13 cellular contexts compared by ENCODE assay signal in genomic region chr2:143477724-143478443, GRCh38.
A peak's percentile ranks its signal among the peaks of the same experiment; 100 is the strongest.
DNase-seq lines count a peak whose midpoint lies in the region; ATAC-seq and TF ChIP-seq lines count a peak whose summit lies in the region.
"Had no signal": no experiment of that assay in that cellular context is flagged by ENCODE, and none has a peak within 500 bp of the region (broad histone marks: within the 10 kb centered on the region; RNA-seq: fewer than 3 reads in every experiment).

No MANE protein-coding gene starts in this region.

- H3K27ac ChIP-seq in CD8-positive, alpha-beta memory T cell (ENCODE audit: low read depth, low read length), result no peak overlapping the region
- no peak overlapping the region for H3K27ac ChIP-seq in IMR-90 (ENCODE audit: insufficient read depth, low read length)
- H3K27ac ChIP-seq: BLaER1, dorsolateral prefrontal cortex had no signal

- BruUV-seq in IMR-90 (replicated peaks; lab: Mats Ljungman, UMichigan), result no TSS peak

- H2BK20ac ChIP-seq in IMR-90 (ENCODE audit: low read depth, low read length), result peak overlapping the region; percentile 51

- no peaks in the 10 kb centered on the region for H3K36me3 ChIP-seq in CD8-positive, alpha-beta memory T cell (ENCODE audit: insufficient read depth, low read length)
- H3K36me3 ChIP-seq in IMR-90 (ENCODE audit: control insufficient read depth, insufficient read depth, low read length), result no peaks in the 10 kb centered on the region
- H3K36me3 ChIP-seq: BLaER1 had no signal

- no peak overlapping the region for H3K56ac ChIP-seq in IMR-90 (ENCODE audit: extremely low read depth, insufficient read depth, low read length)

- in situ Hi-C loops in IMR-90 (cut with MboI; ENCODE audit: low sequenced_read_pairs), result no loop called here

- no peak overlapping the region for H2AK9ac ChIP-seq in IMR-90 (replicated peaks; ENCODE audit: low read depth, low read length, poor library complexity)

- H2AFZ ChIP-seq in IMR-90 (replicated peaks; ENCODE audit: low read length, poor library complexity), result no peak overlapping the region

- no peaks in the 10 kb centered on the region for H3K27me3 ChIP-seq in CD8-positive, alpha-beta memory T cell (ENCODE audit: insufficient read depth, low read length, poor library complexity, severe bottlenecking)
- H3K27me3 ChIP-seq in IMR-90 (ENCODE audit: control insufficient read depth, insufficient read depth, low read length), result no peaks in the 10 kb centered on the region
- H3K27me3 ChIP-seq: BLaER1, dorsolateral prefrontal cortex had no signal

- no CpG with 5 or more reads among the region's 1 CpG for WGBS in IMR-90 (ENCODE audit: extremely low coverage in 2 of 2, insufficient read length in 1 of 2), 2 experiments

- no peaks in the 10 kb centered on the region for H3K79me1 ChIP-seq in IMR-90 (ENCODE audit: low read depth in 1 of 2, low read length in 2 of 2)

- H2AK5ac ChIP-seq in IMR-90 (ENCODE audit: low read depth, low read length), result peak overlapping the region; percentile 49; the same call in 1 of the 2 replicates

- intact Hi-C loops in IMR-90 (cut with micrococcal nuclease), result no loop called here

- H2BK120ac ChIP-seq in IMR-90 (ENCODE audit: low read depth, low read length), result peak overlapping the region; percentile 32; the same call in 1 of the 2 replicates

- no peak for DNase-seq in CD8-positive, alpha-beta memory T cell
- DNase-seq in IMR-90 (no peak), medulla oblongata (ENCODE audit: extremely low spot score) (peak; percentile 6), 8988T (no peak), NCI-H146 treated with DMSO at 0.1 percent for 48 hours (lab: John Stamatoyannopoulos, UW; ENCODE audit: unreplicated experiment) (no peak), NCI-H748 treated with DMSO at 0.1 percent for 48 hours (lab: John Stamatoyannopoulos, UW) (no peak)
- no peak for DNase-seq in stimulated activated CD8-positive, alpha-beta memory T cell treated with anti-CD3 and anti-CD28 coated beads, Interleukin-4, amount 100 ng/mL, for 48 hours
- DNase-seq: aorta, dorsolateral prefrontal cortex, immature natural killer cell, NCI-H1105 had no signal

- no peak overlapping the region for H3K4me2 ChIP-seq in IMR-90 (ENCODE audit: low read depth, low read length)
- H3K4me2 ChIP-seq: BLaER1 had no signal

- H4K20me1 ChIP-seq in IMR-90 (ENCODE audit: insufficient read depth, low read length), result no peaks in the 10 kb centered on the region
- H4K20me1 ChIP-seq: BLaER1 had no signal

- H3K23ac ChIP-seq in IMR-90 (ENCODE audit: low read depth, low read length), result peak overlapping the region; percentile 37; the same call in 1 of the 2 replicates

- no peak overlapping the region for H3K18ac ChIP-seq in IMR-90 (ENCODE audit: low read depth, low read length)

- H3K9me3 Mint-ChIP-seq in CD8-positive, alpha-beta memory T cell, result no peaks in the 10 kb centered on the region
- H3K9me3 Mint-ChIP-seq: immature natural killer cell had no signal

- ATAC-seq in GM18907 (IDR thresholded peaks at IDR 0.05; ENCODE audit: unreplicated experiment) (peak; percentile 65), IMR-90 (ENCODE audit: low read depth) (no peak)

- no peak overlapping the region for H4K8ac ChIP-seq in IMR-90 (ENCODE audit: low read depth in 2 of 2, low read length in 2 of 2)

- H3K4me3 Mint-ChIP-seq in CD8-positive, alpha-beta memory T cell, result no peak overlapping the region
- H3K4me3 Mint-ChIP-seq: immature natural killer cell had no signal

- no peak overlapping the region for H3K4me3 ChIP-seq in CD8-positive, alpha-beta memory T cell (ENCODE audit: low read length)
- no peak overlapping the region for H3K4me3 ChIP-seq in IMR-90 (ENCODE audit: insufficient read depth, low read depth, low read length)
- H3K4me3 ChIP-seq: BLaER1, dorsolateral prefrontal cortex had no signal

- POLR2A ChIA-PET in CD8-positive, alpha-beta memory T cell (lab: Charles Lee), result no interaction called here
- POLR2A ChIA-PET in IMR-90 (lab: Charles Lee; ENCODE audit: unreplicated experiment), result interaction anchor here (0.8 kb wide), 1 partner anchor 181 kb away, joined by 7 read pairs; no protein-coding TSS in a partner anchor

- H2BK15ac ChIP-seq in IMR-90 (ENCODE audit: low read depth, low read length), result no peak overlapping the region

- dilution Hi-C loops in IMR-90 (cut with HindIII; ENCODE audit: low sequenced_read_pairs, unreplicated experiment), result no loop called here

- peaks cover 56 to 81% (median 77%) of the 10 kb centered on the region in 3 donors for H3K4me1 Mint-ChIP-seq in CD8-positive, alpha-beta memory T cell

- H4K5ac ChIP-seq in IMR-90 (ENCODE audit: low read depth, low read length), result no peak overlapping the region

- H3K9ac ChIP-seq in IMR-90 (ENCODE audit: low read depth, low read length), result no peak overlapping the region
- H3K9ac ChIP-seq: BLaER1 had no signal

- TF ChIP-seq CTCF in IMR-90 (conservative IDR thresholded peaks at IDR 0.05; ENCODE audit: low read depth, low read length), result no peak

- H2BK5ac ChIP-seq in IMR-90 (ENCODE audit: low read depth, low read length, poor library complexity, severe bottlenecking), result no peak overlapping the region

- H3K14ac ChIP-seq in IMR-90 (replicated peaks; ENCODE audit: low read depth, low read length), result no peak overlapping the region

- peak overlapping the region; percentile 41 for H3K4ac ChIP-seq in IMR-90 (ENCODE audit: low read depth, low read length)

- no peak for TF ChIP-seq POLR2A in IMR-90 (IDR thresholded peaks at IDR 0.05; ENCODE audit: low read depth, low read length)

- H3K9me3 ChIP-seq in CD8-positive, alpha-beta memory T cell (ENCODE audit: low read length), result no peaks in the 10 kb centered on the region
- no peaks in the 10 kb centered on the region for H3K9me3 ChIP-seq in IMR-90 (ENCODE audit: control insufficient read depth, insufficient read depth, low read length)
- H3K9me3 ChIP-seq: BLaER1 had no signal

- H3K27ac Mint-ChIP-seq in CD8-positive, alpha-beta memory T cell, result peak overlapping the region in 7 of 8 donors; percentile 20 to 86 (median 59)

- H4K91ac ChIP-seq in IMR-90 (ENCODE audit: insufficient read depth, low read depth, low read length), result no peak overlapping the region

- CTCF ChIA-PET in CD8-positive, alpha-beta memory T cell (lab: Charles Lee), result no interaction called here
- CTCF ChIA-PET in IMR-90 (lab: Yijun Ruan, JAX), result interaction anchor here (0.5 to 0.7 kb wide), 2 partner anchors 35 to 142 kb away, joined by 3 to 6 read pairs; no protein-coding TSS in a partner anchor

- no peaks in the 10 kb centered on the region for H3K27me3 Mint-ChIP-seq in CD8-positive, alpha-beta memory T cell

- H3K9me1 ChIP-seq in IMR-90 (ENCODE audit: insufficient read depth, low read length), result peaks cover 2% of the 10 kb centered on the region

- no peaks in the 10 kb centered on the region for H3K4me1 ChIP-seq in CD8-positive, alpha-beta memory T cell (ENCODE audit: insufficient read depth, low read length)
- peaks cover 10% of the 10 kb centered on the region for H3K4me1 ChIP-seq in IMR-90 (ENCODE audit: control insufficient read depth, insufficient read depth, low read length)
- H3K4me1 ChIP-seq: BLaER1 had no signal

- H3K36me3 Mint-ChIP-seq in CD8-positive, alpha-beta memory T cell, result peaks cover 0 to 31% (median 15%) of the 10 kb centered on the region in 3 donors

- TF ChIP-seq RAD21 in IMR-90 (IDR thresholded peaks at IDR 0.05; ENCODE audit: low read length), result no peak

TF ChIP-seq in IMR-90, 13 proteins besides CTCF, POLR2A, EP300 and RAD21:
- TF ChIP-seq MAZ (IDR thresholded peaks at IDR 0.05; ENCODE audit: borderline replicate concordance, low read depth, low read length), result no peak
- TF ChIP-seq BHLHE40 (IDR thresholded peaks at IDR 0.05; ENCODE audit: low read depth, low read length), result no peak
- TF ChIP-seq MAFK (IDR thresholded peaks at IDR 0.05; ENCODE audit: low read depth, low read length), result no peak
- TF ChIP-seq CEBPB (IDR thresholded peaks at IDR 0.05; ENCODE audit: low read depth, low read length), result no peak
- TF ChIP-seq RFX5 (IDR thresholded peaks at IDR 0.05; ENCODE audit: low read depth, low read length), result no peak
- no peak for TF ChIP-seq FOS (IDR thresholded peaks at IDR 0.05; ENCODE audit: low read depth, low read length)
- no peak for TF ChIP-seq MXI1 (IDR thresholded peaks at IDR 0.05; ENCODE audit: borderline replicate concordance, low read depth, low read length)
- TF ChIP-seq SMC3 (IDR thresholded peaks at IDR 0.05; ENCODE audit: low read depth, low read length), result no peak
- TF ChIP-seq NFE2L2 (IDR thresholded peaks at IDR 0.05; ENCODE audit: low read depth, low read length), result no peak
- no peak for TF ChIP-seq RCOR1 (IDR thresholded peaks at IDR 0.05; ENCODE audit: insufficient replicate concordance, low read length)
- no peak for TF ChIP-seq ELK1 (IDR thresholded peaks at IDR 0.05; ENCODE audit: borderline replicate concordance, low read depth, low read length)
- TF ChIP-seq CHD1 (IDR thresholded peaks at IDR 0.05; ENCODE audit: low read depth, low read length), result no peak
- TF ChIP-seq USF2 (IDR thresholded peaks at IDR 0.05; ENCODE audit: low read depth, low read length), result no peak
